In genomic region chr3:64264491-64265109, GRCh38 we compare ENCODE assay signal across 11 cellular contexts. TPM values are rescaled to one million over a fixed set of nuclear protein-coding genes. Genes with fewer than 3 reads are reported as not detected.
DNase-seq lines count a peak whose midpoint lies in the region; ATAC-seq and TF ChIP-seq lines count a peak whose summit lies in the region.
"Had no signal": no experiment of that assay in that cellular context is flagged by ENCODE, and none has a peak within 500 bp of the region (broad histone marks: within the 10 kb centered on the region; RNA-seq: fewer than 3 reads in every experiment).

No MANE protein-coding gene starts in this region.

- peak overlapping the region; percentile 85 to 89 (median 86) for H3K4me3 Mint-ChIP-seq in nephron

- no peak for TF ChIP-seq CTCF in 22Rv1 (IDR thresholded peaks at IDR 0.05)
- TF ChIP-seq CTCF in LNCaP clone FGC (IDR thresholded peaks at IDR 0.05; ENCODE audit: control insufficient read depth, extremely low read depth, insufficient read depth), result no peak
- TF ChIP-seq CTCF in choroid plexus epithelial cell (conservative IDR thresholded peaks at IDR 0.05; ENCODE audit: low read depth, low read length), result no peak
- TF ChIP-seq CTCF in nephron (IDR thresholded peaks at IDR 0.05; ENCODE audit: unreplicated experiment in 3 of 3), result no peak

- H3K4me3 ChIP-seq in LNCaP clone FGC (ENCODE audit: low read depth, low read length) (no peak overlapping the region), choroid plexus epithelial cell (ENCODE audit: low read depth, low read length) (peak overlapping the region; percentile 5), H7 (ENCODE audit: insufficient read depth, low read depth, low read length) (no peak overlapping the region)

- peak; percentile 81 for DNase-seq in LNCaP clone FGC (ENCODE audit: low read depth)
- peak; percentile 68 for DNase-seq in choroid plexus epithelial cell (ENCODE audit: low read depth)
- DNase-seq in MV-4-11 (lab: John Stamatoyannopoulos, UW), result no peak
- no peak for DNase-seq in D341Med (ENCODE audit: low spot score)
- no peak for DNase-seq in H7
- DNase-seq: activated gamma-delta T cell treated with Interleukin-2 at 50 U/mL for 16 hours, lower lobe of right lung, NCI-H2107 had no signal

- H3K27me3 ChIP-seq in H7 (ENCODE audit: control insufficient read depth, insufficient read depth, low read length), result no peaks in the 10 kb centered on the region; the same call in 1 of the 2 replicates

- H3K4me1 Mint-ChIP-seq in nephron, result peaks cover 75% of the 10 kb centered on the region

- no peak for ATAC-seq in GM19035 (IDR thresholded peaks at IDR 0.05; ENCODE audit: unreplicated experiment)
- ATAC-seq: lower lobe of right lung had no signal

- no peaks in the 10 kb centered on the region for H3K36me3 ChIP-seq in H7 (replicated peaks; ENCODE audit: control insufficient read depth, insufficient read depth, low read length)
- H3K36me3 ChIP-seq: lower lobe of right lung had no signal

- H3K27me3 Mint-ChIP-seq in nephron (ENCODE audit: low read depth), result no peaks in the 10 kb centered on the region

- peaks cover 3% of the 10 kb centered on the region for H3K9me3 Mint-ChIP-seq in nephron

- H3K36me3 Mint-ChIP-seq in nephron (ENCODE audit: low read depth), result peaks cover 11% of the 10 kb centered on the region

- H3K27ac ChIP-seq in 22Rv1, result peak overlapping the region; percentile 62

- peak overlapping the region; percentile 94 to 98 (median 95) for H3K27ac Mint-ChIP-seq in nephron

RNA-seq across cellular contexts. Expression of gene PRICKLE2, which starts 39.3 kb away (rescaled TPM):
- total RNA-seq in H7 (2014; rRNA removed; shearing (Covaris generic)), result 1.5 and 1.7 TPM in 2 replicates

Comparison
In these comparisons a context has a peak if more than half of its experiments do, and no peak if none do; other contexts are left out.
1. DNase-seq: peak in LNCaP clone FGC (single experiment) and choroid plexus epithelial cell (single experiment); none in MV-4-11 (single experiment), D341Med (single experiment) and H7 (single experiment).